20 cellular contexts compared by ENCODE assay signal in genomic region chr2:179555681-179556283, GRCh38.
"Had no signal": no experiment of that assay in that cellular context is flagged by ENCODE, and none has a peak within 500 bp of the region (broad histone marks: within the 10 kb centered on the region; RNA-seq: fewer than 3 reads in every experiment).

No MANE protein-coding gene starts in this region.

- H3K27ac ChIP-seq: left lung, sigmoid colon, tibial nerve had no signal

- ATAC-seq: esophagus mucosa, left lung, mucosa of descending colon had no signal

- H3K4me3 ChIP-seq: left lung, lung, mucosa of descending colon, sigmoid colon, tibial nerve had no signal

- DNase-seq: activated CD4-positive, alpha-beta memory T cell treated with anti-CD3 and anti-CD28 coated beads for 36 hours; activated CD4-positive, alpha-beta T cell treated with anti-CD3 and anti-CD28 coated beads, Interleukin-2, amount 10 ng/mL, durations not matched to agents 24 days and 14 days; activated CD4-positive, CD25-positive, alpha-beta regulatory T cell treated with anti-CD3 and anti-CD28 coated beads, Interleukin-2, amount 50 U/mL, for 72 hours; activated CD8-positive, alpha-beta memory T cell treated with anti-CD3 and anti-CD28 coated beads, Interleukin-2, amount 50 U/mL, for 4 hours; activated gamma-delta T cell; activated naive CD4-positive, alpha-beta T cell treated with anti-CD3 and anti-CD28 coated beads, Interleukin-2, amount 50 U/mL, for 16 hours; activated T-cell treated with anti-CD3 and anti-CD28 coated beads, Interleukin-2, amount 50 U/mL, for 24 hours; endodermal cell; foreskin melanocyte; kidney glomerular epithelial cell; left lung; mesendoderm; mucosa of descending colon; retina; sigmoid colon; stimulated activated naive CD4-positive, alpha-beta T cell; T-helper 9 cell had no signal
